In the genomic region with DNA sequence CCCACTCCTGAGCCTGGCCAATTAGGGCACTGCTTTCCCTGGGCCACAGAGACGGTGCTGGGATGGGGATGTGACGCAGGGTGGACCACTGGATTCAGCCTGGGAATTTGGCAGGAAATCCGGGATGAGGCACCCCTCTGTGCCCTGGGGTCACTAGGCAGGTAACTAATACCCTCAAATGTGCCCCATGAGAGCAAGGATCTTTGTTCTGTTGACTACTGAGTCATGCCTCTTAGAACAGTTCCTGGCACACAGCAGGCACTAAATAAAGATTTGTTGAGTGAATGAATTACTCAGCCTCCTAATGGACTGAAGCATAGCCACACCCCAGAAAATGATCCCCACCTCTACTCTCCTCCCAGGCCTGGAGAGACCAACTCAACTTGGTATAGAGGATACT, we compare ENCODE assay signal across 10 cellular contexts. TPM values are rescaled to one million over a fixed set of nuclear protein-coding genes. Genes with fewer than 3 reads are reported as not detected.
DNase-seq lines count a peak whose midpoint lies in the region; ATAC-seq and TF ChIP-seq lines count a peak whose summit lies in the region.
"Had no signal": no experiment of that assay in that cellular context is flagged by ENCODE, and none has a peak within 500 bp of the region (broad histone marks: within the 10 kb centered on the region; RNA-seq: fewer than 3 reads in every experiment).

No MANE protein-coding gene starts in this region.

- in situ Hi-C loops in astrocyte of the cerebellum (cut with HindIII; ENCODE audit: low sequenced_read_pairs), result no loop called here

- H3K36me3 ChIP-seq in left ventricle myocardium inferior (no peaks in the 10 kb centered on the region), ovary (no peaks in the 10 kb centered on the region)

- H3K9me3 ChIP-seq in left ventricle myocardium inferior (replicated peaks) (peaks cover 5% of the 10 kb centered on the region), ovary (no peaks in the 10 kb centered on the region)

- TF ChIP-seq CTCF in astrocyte of the cerebellum (IDR thresholded peaks at IDR 0.05; ENCODE audit: low read depth, low read length, missing control alignments), result no peak
- TF ChIP-seq CTCF in left ventricle myocardium inferior (IDR thresholded peaks at IDR 0.05; ENCODE audit: borderline replicate concordance), result no peak
- no peak for TF ChIP-seq CTCF in ovary (IDR thresholded peaks at IDR 0.05)

- H3K4me3 ChIP-seq in astrocyte of the cerebellum (ENCODE audit: low read depth, low read length), result no peak overlapping the region
- no peak overlapping the region for H3K4me3 ChIP-seq in left ventricle myocardium inferior
- no peak overlapping the region for H3K4me3 ChIP-seq in ovary

- 83 to 92% (median 92%) methylated on average over 3 of the region's 3 CpGs for WGBS in ovary, 3 donors

- no peaks in the 10 kb centered on the region for H3K27me3 ChIP-seq in left ventricle myocardium inferior (ENCODE audit: low read depth)
- no peaks in the 10 kb centered on the region for H3K27me3 ChIP-seq in ovary

- TF ChIP-seq POLR2A in ovary (IDR thresholded peaks at IDR 0.05), result no peak

- H3K4me1 ChIP-seq in left ventricle myocardium inferior, result peaks cover 53% of the 10 kb centered on the region
- no peaks in the 10 kb centered on the region for H3K4me1 ChIP-seq in ovary (ENCODE audit: insufficient read depth)

- TF ChIP-seq EP300 in ovary (IDR thresholded peaks at IDR 0.05), result no peak

- peak; percentile 60 for DNase-seq in HPDE6-E6E7 (ENCODE audit: extremely low spot score)
- DNase-seq in astrocyte of the cerebellum (ENCODE audit: low read depth), result peak; percentile 39
- no peak for DNase-seq in left ventricle myocardium inferior
- DNase-seq in stromal cell of bone marrow (ENCODE audit: low read depth), result peak; percentile 90
- DNase-seq in ovary, result no peak
- DNase-seq: activated CD4-positive, alpha-beta memory T cell treated with anti-CD3 and anti-CD28 coated beads for 36 hours; hypothalamus; NCI-H2171 treated with DMSO at 0.1 percent for 48 hours had no signal

- ATAC-seq in HG02884 (IDR thresholded peaks at IDR 0.05; ENCODE audit: unreplicated experiment), result no peak
- ATAC-seq in GM18907 (IDR thresholded peaks at IDR 0.05; ENCODE audit: unreplicated experiment), result no peak

- H3K27ac ChIP-seq in left ventricle myocardium inferior (replicated peaks), result peak overlapping the region; percentile 83
- no peak overlapping the region for H3K27ac ChIP-seq in ovary

- intact Hi-C loops in left ventricle myocardium inferior (cut with micrococcal nuclease) (no loop called here), ovary (cut with DNase I) (no loop called here)

RNA-seq across cellular contexts. Expression of a gene that starts 15.9 kb away (rescaled TPM):
- 25.3 TPM for total RNA-seq in left ventricle myocardium inferior
- total RNA-seq in ovary, result 10 to 100 TPM in 4 of 7 donors, 1 to 10 TPM in 3; 2.0 to 16.6 (median 12.3) TPM
- 1 to 10 TPM; 3.3 to 8.9 TPM for polyA plus RNA-seq in ovary

RNA-seq across cellular contexts. Expression of a gene that starts 33.3 kb away (rescaled TPM):
- total RNA-seq in left ventricle myocardium inferior (5.1 TPM), ovary (1 to 10 TPM in 5 of 7 donors, under 1 TPM in 2; 0.60 to 4.5 (median 2.4) TPM)
- polyA plus RNA-seq in ovary, result 10 to 100 TPM in 1 of 2 donors, 1 to 10 TPM in 1; 3.0 to 11.9 TPM
- total RNA-seq: activated CD4-positive, alpha-beta memory T cell treated with anti-CD3 and anti-CD28 coated beads for 36 hours had no signal

Comparison
In these comparisons a context has a peak if more than half of its experiments do, and no peak if none do; other contexts are left out.
1. DNase-seq: peak in HPDE6-E6E7 (single experiment), astrocyte of the cerebellum (single experiment) and stromal cell of bone marrow (single experiment); none in left ventricle myocardium inferior (single experiment) and ovary (0 of 5).